Comparison of ENCODE assay signal across 26 cellular contexts in genomic region chr2:73238976-73239375, GRCh38. TPM values are rescaled to one million over a fixed set of nuclear protein-coding genes. Genes with fewer than 3 reads are reported as not detected.
A peak's percentile ranks its signal among the peaks of the same experiment; 100 is the strongest.
DNase-seq lines count a peak whose midpoint lies in the region; ATAC-seq and TF ChIP-seq lines count a peak whose summit lies in the region.
"Had no signal": no experiment of that assay in that cellular context is flagged by ENCODE, and none has a peak within 500 bp of the region (broad histone marks: within the 10 kb centered on the region; RNA-seq: fewer than 3 reads in every experiment).

No MANE protein-coding gene starts in this region.

- H3K4me3 ChIP-seq in GM23338 (no peak overlapping the region), mesenchymal stem cell (ENCODE audit: insufficient read depth in 1 of 2, low read depth in 1 of 2, low read length in 2 of 2) (no peak overlapping the region), esophagus squamous epithelium (no peak overlapping the region)
- H3K4me3 ChIP-seq: body of pancreas, lung, MG63, tibial artery had no signal

- TF ChIP-seq POLR2A in esophagus squamous epithelium (IDR thresholded peaks at IDR 0.05): no peak

- TF ChIP-seq CTCF in GM23338 (conservative IDR thresholded peaks at IDR 0.05; ENCODE audit: low read depth in 2 of 2) (no peak), esophagus squamous epithelium (IDR thresholded peaks at IDR 0.05) (no peak)

- H3K9me3 ChIP-seq in mesenchymal stem cell (ENCODE audit: control insufficient read depth, low read length) (no peaks in the 10 kb centered on the region), esophagus squamous epithelium (no peaks in the 10 kb centered on the region)
- H3K9me3 ChIP-seq: body of pancreas, MG63, tibial artery had no signal

- H2BK5ac ChIP-seq in mesenchymal stem cell (ENCODE audit: low read depth, low read length, poor library complexity, severe bottlenecking): no peak overlapping the region

- H3K4me1 ChIP-seq in GM23338 (ENCODE audit: insufficient read depth) (peaks cover 29% of the 10 kb centered on the region), mesenchymal stem cell (ENCODE audit: control insufficient read depth, insufficient read depth, low read depth, low read length) (peaks cover 14% of the 10 kb centered on the region), esophagus squamous epithelium (peaks cover 6 to 74% (median 18%) of the 10 kb centered on the region in 3 donors)

- no peak overlapping the region for H2AFZ ChIP-seq in GM23338
- H2AFZ ChIP-seq in mesenchymal stem cell (ENCODE audit: low read depth, low read length): no peak overlapping the region

- peaks cover 74% of the 10 kb centered on the region for H4K20me1 ChIP-seq in GM23338 (replicated peaks; ENCODE audit: insufficient read depth)

- H3K4me2 ChIP-seq in GM23338: no peak overlapping the region; the same call in 1 of the 2 replicates
- H3K4me2 ChIP-seq in mesenchymal stem cell (ENCODE audit: low read length, poor library complexity, severe bottlenecking): no peak overlapping the region

- H3K27me3 Mint-ChIP-seq in activated CD4-positive, alpha-beta T cell treated with anti-CD3 and anti-CD28 coated beads, Interleukin-2, amount 10 ng/mL, durations not matched to agents 7 days and 5 days: no peaks in the 10 kb centered on the region
- peaks cover 7% of the 10 kb centered on the region for H3K27me3 Mint-ChIP-seq in GM23338 (ENCODE audit: insufficient read depth, low read depth, poor library complexity)
- H3K27me3 Mint-ChIP-seq in activated naive CD8-positive, alpha-beta T cell treated with anti-CD3 and anti-CD28 coated beads for 36 hours: no peaks in the 10 kb centered on the region
- H3K27me3 Mint-ChIP-seq: activated B cell treated with CpG ODN at 0.5 μM for 24 hours; activated naive CD8-positive, alpha-beta T cell treated with anti-CD3 and anti-CD28 coated beads, Interleukin-2, amount 10 ng/mL, durations not matched to agents 7 days and 5 days had no signal

- no peak overlapping the region for H3K4me3 Mint-ChIP-seq in activated CD4-positive, alpha-beta T cell treated with anti-CD3 and anti-CD28 coated beads, Interleukin-2, amount 10 ng/mL, durations not matched to agents 7 days and 5 days
- no peak overlapping the region for H3K4me3 Mint-ChIP-seq in GM23338
- no peak overlapping the region for H3K4me3 Mint-ChIP-seq in activated naive CD8-positive, alpha-beta T cell treated with anti-CD3 and anti-CD28 coated beads for 36 hours
- H3K4me3 Mint-ChIP-seq: activated B cell treated with CpG ODN at 0.5 μM for 24 hours; activated naive CD8-positive, alpha-beta T cell treated with anti-CD3 and anti-CD28 coated beads, Interleukin-2, amount 10 ng/mL, durations not matched to agents 7 days and 5 days; activated T-helper 1 cell treated with anti-CD3 and anti-CD28 coated beads, Interleukin-12 subunit alpha, Interleukin-12 subunit beta, Interleukin-2, Interleukin-4 antibody, amounts not matched to agents 30 ng/mL and 10 ng/mL and 1 ng/mL, durations not matched to agents 14 hours and 24 hours and 36 hours had no signal

- H3K9me3 Mint-ChIP-seq in activated CD4-positive, alpha-beta T cell treated with anti-CD3 and anti-CD28 coated beads, Interleukin-2, amount 10 ng/mL, durations not matched to agents 7 days and 5 days: no peaks in the 10 kb centered on the region
- no peaks in the 10 kb centered on the region for H3K9me3 Mint-ChIP-seq in GM23338
- H3K9me3 Mint-ChIP-seq in activated naive CD8-positive, alpha-beta T cell treated with anti-CD3 and anti-CD28 coated beads for 36 hours: no peaks in the 10 kb centered on the region
- H3K9me3 Mint-ChIP-seq: activated B cell treated with CpG ODN at 0.5 μM for 24 hours; activated naive CD8-positive, alpha-beta T cell treated with anti-CD3 and anti-CD28 coated beads, Interleukin-2, amount 10 ng/mL, durations not matched to agents 7 days and 5 days; activated T-helper 1 cell treated with anti-CD3 and anti-CD28 coated beads, Interleukin-12 subunit alpha, Interleukin-12 subunit beta, Interleukin-2, Interleukin-4 antibody, amounts not matched to agents 30 ng/mL and 10 ng/mL and 1 ng/mL, durations not matched to agents 14 hours and 24 hours and 36 hours had no signal

- peaks cover 6% of the 10 kb centered on the region; the same call in 1 of the 2 replicates for H3F3A ChIP-seq in GM23338 (replicated peaks; ENCODE audit: low read depth)

- peaks cover 88% of the 10 kb centered on the region for H3K79me2 ChIP-seq in GM23338 (replicated peaks; ENCODE audit: insufficient read depth)

- H2BK12ac ChIP-seq in mesenchymal stem cell (ENCODE audit: low read length in 2 of 2): no peak overlapping the region

- no peak overlapping the region for H3K23ac ChIP-seq in mesenchymal stem cell (ENCODE audit: low read length in 2 of 2)

- POLR2A ChIA-PET in activated CD4-positive, alpha-beta T cell treated with anti-CD3 and anti-CD28 coated beads, Interleukin-2, amount 10 ng/mL, durations not matched to agents 7 days and 5 days (lab: Charles Lee): no interaction called here

- H2BK15ac ChIP-seq in mesenchymal stem cell (ENCODE audit: low read depth, poor library complexity, severe bottlenecking): no peak overlapping the region

- no peak for ATAC-seq in GM23338
- ATAC-seq: body of pancreas had no signal

- H3K4ac ChIP-seq in mesenchymal stem cell (ENCODE audit: low read depth in 1 of 2, low read length in 2 of 2): no peak overlapping the region

- H3K18ac ChIP-seq in mesenchymal stem cell (ENCODE audit: low read depth in 1 of 2, low read length in 2 of 2): no peak overlapping the region

- DNase-seq in activated CD4-positive, alpha-beta T cell treated with anti-CD3 and anti-CD28 coated beads, Interleukin-2, amount 10 ng/mL, durations not matched to agents 7 days and 5 days: no peak
- no peak for DNase-seq in activated CD4-positive, alpha-beta T cell treated with anti-CD3 and anti-CD28 coated beads for 48 hours
- DNase-seq in GM23338 (ENCODE audit: low spot score) (no peak), mesenchymal stem cell (no peak), esophagus squamous epithelium (lab: John Stamatoyannopoulos, UW) (no peak), middle frontal gyrus (ENCODE audit: extremely low spot score, low spot score) (no peak), T-helper 9 cell (no peak)
- no peak for DNase-seq in activated naive CD8-positive, alpha-beta T cell treated with anti-CD3 and anti-CD28 coated beads for 36 hours
- DNase-seq: activated B cell treated with CpG ODN at 0.5 μM for 24 hours; activated naive CD8-positive, alpha-beta T cell treated with anti-CD3 and anti-CD28 coated beads, Interleukin-2, amount 10 ng/mL, durations not matched to agents 7 days and 5 days; body of pancreas; COR-L47; kidney glomerular epithelial cell; MG63; NCI-H1694; NCI-H526 treated with DMSO at 0.1 percent for 48 hours; small intestine; stimulated activated CD4-positive, alpha-beta T cell treated with anti-CD3 and anti-CD28 coated beads, Interleukin-2, amount 100 ng/mL, for 48 hours; stimulated activated naive CD4-positive, alpha-beta T cell treated with Interleukin-2 at 50 U/mL for 16 hours; T1000 had no signal

- H3K27me3 ChIP-seq in GM23338 (ENCODE audit: insufficient read depth) (no peaks in the 10 kb centered on the region), mesenchymal stem cell (ENCODE audit: control insufficient read depth in 1 of 2, insufficient read depth in 1 of 2, low read length in 2 of 2) (no peaks in the 10 kb centered on the region), esophagus squamous epithelium (no peaks in the 10 kb centered on the region)
- H3K27me3 ChIP-seq: body of pancreas, MG63, tibial artery had no signal

- no peak overlapping the region for H3K14ac ChIP-seq in mesenchymal stem cell (ENCODE audit: low read length in 2 of 2)

- H3K27ac ChIP-seq in GM23338 (ENCODE audit: low read depth): peak overlapping the region; percentile 78
- H3K27ac ChIP-seq in mesenchymal stem cell (ENCODE audit: low read length, poor library complexity, severe bottlenecking): no peak overlapping the region
- no peak overlapping the region for H3K27ac ChIP-seq in esophagus squamous epithelium
- H3K27ac ChIP-seq: 22Rv1, body of pancreas, tibial artery had no signal

- H2BK120ac ChIP-seq in mesenchymal stem cell (ENCODE audit: low read depth, low read length): no peak overlapping the region

- H3K9ac ChIP-seq in mesenchymal stem cell (ENCODE audit: low read length): peak overlapping the region; percentile 62

- H3K79me1 ChIP-seq in mesenchymal stem cell (replicated peaks; ENCODE audit: low read length, poor library complexity, severe bottlenecking): peaks cover 14% of the 10 kb centered on the region

- H4K8ac ChIP-seq in mesenchymal stem cell (ENCODE audit: low read length): no peak overlapping the region

- H3K36me3 ChIP-seq in GM23338 (ENCODE audit: insufficient read depth) (peaks cover 36% of the 10 kb centered on the region), mesenchymal stem cell (ENCODE audit: control insufficient read depth in 1 of 2, insufficient read depth in 2 of 2, low read depth in 1 of 2, low read length in 2 of 2) (peaks cover 10 to 42% of the 10 kb centered on the region in 2 experiments), esophagus squamous epithelium (peaks cover 0 to 65% (median 7%) of the 10 kb centered on the region in 3 donors)

- WGBS in mesenchymal stem cell: 100% methylated on average over 1 of the region's 1 CpG
- WGBS in esophagus squamous epithelium, 2 donors: 83 to 100% methylated on average over 1 of the region's 1 CpG

- intact Hi-C loops in esophagus squamous epithelium (cut with DNase I): no loop called here

- CTCF ChIA-PET in activated CD4-positive, alpha-beta T cell treated with anti-CD3 and anti-CD28 coated beads, Interleukin-2, amount 10 ng/mL, durations not matched to agents 7 days and 5 days (lab: Charles Lee): interaction anchor here (1.0 to 1.5 kb wide), 2 partner anchors 8 kb away, joined by 3 to 4 read pairs; no protein-coding TSS in a partner anchor

- no peaks in the 10 kb centered on the region for H3K9me2 ChIP-seq in GM23338 (ENCODE audit: insufficient read depth)

- peak overlapping the region; percentile 46 for H3K27ac Mint-ChIP-seq in activated CD4-positive, alpha-beta T cell treated with anti-CD3 and anti-CD28 coated beads, Interleukin-2, amount 10 ng/mL, durations not matched to agents 7 days and 5 days
- peak overlapping the region; percentile 96 for H3K27ac Mint-ChIP-seq in GM23338
- H3K27ac Mint-ChIP-seq in activated naive CD8-positive, alpha-beta T cell treated with anti-CD3 and anti-CD28 coated beads for 36 hours: peak overlapping the region; percentile 25
- H3K27ac Mint-ChIP-seq: activated B cell treated with CpG ODN at 0.5 μM for 24 hours; activated naive CD8-positive, alpha-beta T cell treated with anti-CD3 and anti-CD28 coated beads, Interleukin-2, amount 10 ng/mL, durations not matched to agents 7 days and 5 days; activated T-helper 1 cell treated with anti-CD3 and anti-CD28 coated beads, Interleukin-12 subunit alpha, Interleukin-12 subunit beta, Interleukin-2, Interleukin-4 antibody, amounts not matched to agents 30 ng/mL and 10 ng/mL and 1 ng/mL, durations not matched to agents 14 hours and 24 hours and 36 hours had no signal

- peaks cover 27% of the 10 kb centered on the region for H3K36me3 Mint-ChIP-seq in activated CD4-positive, alpha-beta T cell treated with anti-CD3 and anti-CD28 coated beads, Interleukin-2, amount 10 ng/mL, durations not matched to agents 7 days and 5 days (ENCODE audit: low read depth)
- peaks cover 71% of the 10 kb centered on the region for H3K36me3 Mint-ChIP-seq in GM23338 (ENCODE audit: low read depth)
- H3K36me3 Mint-ChIP-seq in activated naive CD8-positive, alpha-beta T cell treated with anti-CD3 and anti-CD28 coated beads for 36 hours: peaks cover 47% of the 10 kb centered on the region

- H2AK5ac ChIP-seq in mesenchymal stem cell (ENCODE audit: low read length, severe bottlenecking): no peak overlapping the region

- peaks cover 44% of the 10 kb centered on the region for H3K4me1 Mint-ChIP-seq in activated CD4-positive, alpha-beta T cell treated with anti-CD3 and anti-CD28 coated beads, Interleukin-2, amount 10 ng/mL, durations not matched to agents 7 days and 5 days
- H3K4me1 Mint-ChIP-seq in GM23338: peaks cover 29% of the 10 kb centered on the region
- peaks cover 35% of the 10 kb centered on the region for H3K4me1 Mint-ChIP-seq in activated naive CD8-positive, alpha-beta T cell treated with anti-CD3 and anti-CD28 coated beads for 36 hours

- H4K91ac ChIP-seq in mesenchymal stem cell (ENCODE audit: low read length): no peak overlapping the region

RNA-seq across cellular contexts. Expression of gene CCT7, which starts 4.9 kb away (rescaled TPM):
- total RNA-seq in activated CD4-positive, alpha-beta T cell treated with anti-CD3 and anti-CD28 coated beads, Interleukin-2, amount 10 ng/mL, durations not matched to agents 7 days and 5 days: 100 to 1,000 TPM; 281 to 310 TPM
- total RNA-seq in GM23338 (2014; rRNA removed; shearing (Covaris generic)): 516 and 642 TPM in 2 replicates
- 269 and 287 TPM in 2 replicates for polyA plus RNA-seq in GM23338 (2016; fragmentation: Nextera tagmentation; extraction: Ambion mirVana)
- 100 to 1,000 TPM; 719 to 732 TPM for total RNA-seq in activated naive CD8-positive, alpha-beta T cell treated with anti-CD3 and anti-CD28 coated beads for 36 hours
- 270 TPM for polyA plus RNA-seq in mesenchymal stem cell (2013, experiment 1 of 2)
- 269 TPM for polyA plus RNA-seq in mesenchymal stem cell (2013, experiment 2 of 2)
- total RNA-seq in esophagus squamous epithelium: 100 to 1,000 TPM; 149 to 246 (median 217) TPM

RNA-seq across cellular contexts. Expression of gene PRADC1, which starts 5.9 kb away (rescaled TPM):
- total RNA-seq in activated CD4-positive, alpha-beta T cell treated with anti-CD3 and anti-CD28 coated beads, Interleukin-2, amount 10 ng/mL, durations not matched to agents 7 days and 5 days: 10 to 100 TPM; 12.5 to 13.7 TPM
- total RNA-seq in GM23338 (2014; rRNA removed; shearing (Covaris generic)): 6.5 and 8.6 TPM in 2 replicates
- 6.8 and 8.3 TPM in 2 replicates for polyA plus RNA-seq in GM23338 (2016; fragmentation: Nextera tagmentation; extraction: Ambion mirVana)
- total RNA-seq in activated naive CD8-positive, alpha-beta T cell treated with anti-CD3 and anti-CD28 coated beads for 36 hours: 10 to 100 TPM; 19.6 to 20.9 TPM
- polyA plus RNA-seq in mesenchymal stem cell (2013, experiment 1 of 2): 19.4 TPM
- 20.4 TPM for polyA plus RNA-seq in mesenchymal stem cell (2013, experiment 2 of 2)
- 10 to 100 TPM; 19.2 to 32.8 (median 29.3) TPM for total RNA-seq in esophagus squamous epithelium

RNA-seq across cellular contexts. Expression of gene SMYD5, which starts 24.9 kb away (rescaled TPM):
- 10 to 100 TPM; 13.6 to 16.5 TPM for total RNA-seq in activated CD4-positive, alpha-beta T cell treated with anti-CD3 and anti-CD28 coated beads, Interleukin-2, amount 10 ng/mL, durations not matched to agents 7 days and 5 days
- total RNA-seq in GM23338 (2014; rRNA removed; shearing (Covaris generic)): 45.8 and 47.3 TPM in 2 replicates
- polyA plus RNA-seq in GM23338 (2016; fragmentation: Nextera tagmentation; extraction: Ambion mirVana): 17.9 and 20.5 TPM in 2 replicates
- 10 to 100 TPM; 42.4 to 44.1 TPM for total RNA-seq in activated naive CD8-positive, alpha-beta T cell treated with anti-CD3 and anti-CD28 coated beads for 36 hours
- 10.1 TPM for polyA plus RNA-seq in mesenchymal stem cell (2013, experiment 1 of 2)
- polyA plus RNA-seq in mesenchymal stem cell (2013, experiment 2 of 2): 11.1 TPM
- total RNA-seq in esophagus squamous epithelium: 10 to 100 TPM in 3 of 4 donors, 1 to 10 TPM in 1; 5.6 to 22.1 (median 17.6) TPM

RNA-seq across cellular contexts. Expression of gene NOTO, which starts 36.6 kb away (rescaled TPM):
- not detected for total RNA-seq in activated CD4-positive, alpha-beta T cell treated with anti-CD3 and anti-CD28 coated beads, Interleukin-2, amount 10 ng/mL, durations not matched to agents 7 days and 5 days
- total RNA-seq in GM23338 (2014; rRNA removed; shearing (Covaris generic)): 0.47 and 0.73 TPM in 2 replicates
- 0.06 and 0.12 TPM in 2 replicates for polyA plus RNA-seq in GM23338 (2016; fragmentation: Nextera tagmentation; extraction: Ambion mirVana)
- not detected for total RNA-seq in activated naive CD8-positive, alpha-beta T cell treated with anti-CD3 and anti-CD28 coated beads for 36 hours
- 0.01 TPM for polyA plus RNA-seq in mesenchymal stem cell (2013, experiment 1 of 2)
- polyA plus RNA-seq in mesenchymal stem cell (2013, experiment 2 of 2): 0.01 TPM
- total RNA-seq in esophagus squamous epithelium: not detected
- total RNA-seq: activated B cell treated with CpG ODN at 0.5 μM for 24 hours; activated naive CD8-positive, alpha-beta T cell treated with anti-CD3 and anti-CD28 coated beads, Interleukin-2, amount 10 ng/mL, durations not matched to agents 7 days and 5 days; activated T-helper 1 cell treated with anti-CD3 and anti-CD28 coated beads, Interleukin-12 subunit alpha, Interleukin-12 subunit beta, Interleukin-2, Interleukin-4 antibody, amounts not matched to agents 30 ng/mL and 10 ng/mL and 1 ng/mL, durations not matched to agents 14 hours and 24 hours and 36 hours; body of pancreas; fibroblast of lung; lung; pulmonary artery endothelial cell had no signal
- polyA plus RNA-seq: fibroblast of lung, lung, small intestine had no signal

RNA-seq across cellular contexts. Expression of gene FBXO41, which starts 45.3 kb away (rescaled TPM):
- 10 to 100 TPM; 18.2 to 20.2 TPM for total RNA-seq in activated CD4-positive, alpha-beta T cell treated with anti-CD3 and anti-CD28 coated beads, Interleukin-2, amount 10 ng/mL, durations not matched to agents 7 days and 5 days
- 13.8 and 16.5 TPM in 2 replicates for total RNA-seq in GM23338 (2014; rRNA removed; shearing (Covaris generic))
- polyA plus RNA-seq in GM23338 (2016; fragmentation: Nextera tagmentation; extraction: Ambion mirVana): 3.1 and 3.5 TPM in 2 replicates
- 10 to 100 TPM; 45.7 to 45.8 TPM for total RNA-seq in activated naive CD8-positive, alpha-beta T cell treated with anti-CD3 and anti-CD28 coated beads for 36 hours
- polyA plus RNA-seq in mesenchymal stem cell (2013, experiment 1 of 2): 1.3 TPM
- polyA plus RNA-seq in mesenchymal stem cell (2013, experiment 2 of 2): 1.3 TPM
- total RNA-seq in esophagus squamous epithelium: 1 to 10 TPM; 1.1 to 2.3 (median 1.3) TPM

Comparison
In these comparisons a context has a peak if more than half of its experiments do, and no peak if none do; other contexts are left out.
1. H3K27ac Mint-ChIP-seq: peak in every context shown above with its lines; median percentile 96 in GM23338; 46 in activated CD4-positive, alpha-beta T cell treated with anti-CD3 and anti-CD28 coated beads, Interleukin-2, amount 10 ng/mL, durations not matched to agents 7 days and 5 days; 25 in activated naive CD8-positive, alpha-beta T cell treated with anti-CD3 and anti-CD28 coated beads for 36 hours.